21 cellular contexts compared by ENCODE assay signal in the genomic region with DNA sequence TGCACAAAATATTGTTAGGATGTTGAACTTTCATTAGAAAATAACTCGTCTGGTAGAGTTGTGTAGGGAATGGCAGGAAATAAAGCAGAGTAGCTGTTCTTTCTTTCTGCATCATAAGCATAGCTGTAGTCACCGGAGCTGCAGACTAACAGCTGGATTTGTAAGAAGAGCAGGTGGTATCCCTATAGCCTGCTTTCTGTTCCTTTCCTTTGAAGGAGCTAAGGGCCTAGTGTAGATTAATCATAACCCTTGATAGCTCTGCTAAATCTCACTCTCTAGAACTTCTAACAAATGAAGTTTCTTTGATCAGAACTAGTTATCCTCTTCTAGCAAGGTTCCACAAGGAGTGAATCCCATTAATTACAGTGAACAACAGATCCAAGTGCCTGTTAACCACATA. TPM values are rescaled to one million over a fixed set of nuclear protein-coding genes. Genes with fewer than 3 reads are reported as not detected.
DNase-seq lines count a peak whose midpoint lies in the region; ATAC-seq and TF ChIP-seq lines count a peak whose summit lies in the region.
"Had no signal": no experiment of that assay in that cellular context is flagged by ENCODE, and none has a peak within 500 bp of the region (broad histone marks: within the 10 kb centered on the region; RNA-seq: fewer than 3 reads in every experiment).

No MANE protein-coding gene starts in this region.

- H3K4me3 Mint-ChIP-seq in activated CD8-positive, alpha-beta memory T cell treated with anti-CD3 and anti-CD28 coated beads, Interleukin-2, amount 10 ng/mL, durations not matched to agents 7 days and 5 days, result no peak overlapping the region

- peaks cover 1% of the 10 kb centered on the region for H3K9me3 Mint-ChIP-seq in activated CD8-positive, alpha-beta memory T cell treated with anti-CD3 and anti-CD28 coated beads, Interleukin-2, amount 10 ng/mL, durations not matched to agents 7 days and 5 days (ENCODE audit: low read depth)

- peaks cover 2% of the 10 kb centered on the region for H3K4me1 Mint-ChIP-seq in activated CD8-positive, alpha-beta memory T cell treated with anti-CD3 and anti-CD28 coated beads, Interleukin-2, amount 10 ng/mL, durations not matched to agents 7 days and 5 days

- no peaks in the 10 kb centered on the region for H3K36me3 Mint-ChIP-seq in activated CD8-positive, alpha-beta memory T cell treated with anti-CD3 and anti-CD28 coated beads, Interleukin-2, amount 10 ng/mL, durations not matched to agents 7 days and 5 days

- H3K4me1 ChIP-seq in lower lobe of right lung (no peaks in the 10 kb centered on the region), subcutaneous abdominal adipose tissue (ENCODE audit: control insufficient read depth in 5 of 5, insufficient read depth in 5 of 5, low read length in 5 of 5) (peaks cover 0 to 36% (median 29%) of the 10 kb centered on the region in 5 donors)
- H3K4me1 ChIP-seq: BLaER1, SJSA1 had no signal

- peak; percentile 71 for DNase-seq in NCI-H146 (lab: John Stamatoyannopoulos, UW)
- DNase-seq in amniotic epithelial cell (ENCODE audit: low read depth), result peak; percentile 49
- DNase-seq in lower lobe of right lung, result no peak
- no peak for DNase-seq in left colon
- no peak for DNase-seq in activated CD8-positive, alpha-beta memory T cell treated with anti-CD3 and anti-CD28 coated beads, Interleukin-2, amount 10 ng/mL, durations not matched to agents 7 days and 5 days
- DNase-seq: activated gamma-delta T cell; cortex of kidney; NCI-H2171 treated with DMSO at 0.1 percent for 48 hours; PC-9; right lobe of liver; stimulated activated CD4-positive, alpha-beta T cell treated with anti-CD3 and anti-CD28 coated beads, Interleukin-2, amount 100 ng/mL, for 24 hours; substantia nigra had no signal

- no peaks in the 10 kb centered on the region for H3K36me3 ChIP-seq in lower lobe of right lung
- H3K36me3 ChIP-seq in subcutaneous abdominal adipose tissue (ENCODE audit: control insufficient read depth in 5 of 5, insufficient read depth in 5 of 5, low read length in 5 of 5), result peaks cover 0 to 5% (median 0%) of the 10 kb centered on the region in 5 donors
- H3K36me3 ChIP-seq: BLaER1, right lobe of liver, SJSA1 had no signal

- CTCF ChIA-PET in activated CD8-positive, alpha-beta memory T cell treated with anti-CD3 and anti-CD28 coated beads, Interleukin-2, amount 10 ng/mL, durations not matched to agents 7 days and 5 days (lab: Charles Lee), result no interaction called here

- ATAC-seq in lower lobe of right lung (no peak), left colon (no peak), GM21529 (IDR thresholded peaks at IDR 0.05; ENCODE audit: unreplicated experiment) (no peak)
- ATAC-seq in activated CD8-positive, alpha-beta memory T cell treated with anti-CD3 and anti-CD28 coated beads, Interleukin-2, amount 10 ng/mL, durations not matched to agents 7 days and 5 days, result no peak
- ATAC-seq: activated CD4-positive, CD25-positive, alpha-beta regulatory T cell treated with anti-CD3 and anti-CD28 coated beads, Interleukin-2, amount 50 U/mL, for 24 hours; HepG2; right lobe of liver had no signal

- peak overlapping the region; percentile 56 for H3K4me3 ChIP-seq in lower lobe of right lung
- H3K4me3 ChIP-seq in subcutaneous abdominal adipose tissue (ENCODE audit: low read depth in 1 of 5, low read length in 5 of 5), result peak overlapping the region in 2 of 5 donors; percentile 3 to 40
- H3K4me3 ChIP-seq: BLaER1, PC-9, right lobe of liver, SJSA1 had no signal

- peaks cover 30% of the 10 kb centered on the region for H3K27me3 Mint-ChIP-seq in activated CD8-positive, alpha-beta memory T cell treated with anti-CD3 and anti-CD28 coated beads, Interleukin-2, amount 10 ng/mL, durations not matched to agents 7 days and 5 days

- H3K27me3 ChIP-seq in lower lobe of right lung (ENCODE audit: low read depth) (peaks cover 10% of the 10 kb centered on the region), subcutaneous abdominal adipose tissue (ENCODE audit: control insufficient read depth in 5 of 5, insufficient read depth in 4 of 5, low read length in 5 of 5) (peaks cover 0 to 2% (median 0%) of the 10 kb centered on the region in 5 donors)
- H3K27me3 ChIP-seq: right lobe of liver, SJSA1 had no signal

- peak overlapping the region; percentile 78 for H3K27ac ChIP-seq in lower lobe of right lung
- H3K27ac ChIP-seq in subcutaneous abdominal adipose tissue (ENCODE audit: low read depth, low read length), result peak overlapping the region; percentile 0
- H3K27ac ChIP-seq: BLaER1, PC-9, right lobe of liver, SJSA1 had no signal

- TF ChIP-seq CTCF in lower lobe of right lung (IDR thresholded peaks at IDR 0.05), result no peak

- H3K9me3 ChIP-seq in lower lobe of right lung, result no peaks in the 10 kb centered on the region
- no peaks in the 10 kb centered on the region for H3K9me3 ChIP-seq in subcutaneous abdominal adipose tissue (ENCODE audit: control insufficient read depth in 5 of 5, low read length in 5 of 5)
- H3K9me3 ChIP-seq: right lobe of liver, SJSA1 had no signal

- no peak overlapping the region for H3K27ac Mint-ChIP-seq in activated CD8-positive, alpha-beta memory T cell treated with anti-CD3 and anti-CD28 coated beads, Interleukin-2, amount 10 ng/mL, durations not matched to agents 7 days and 5 days

- peak overlapping the region in 1 of 5 donors; percentile 37 for H3K9ac ChIP-seq in subcutaneous abdominal adipose tissue (ENCODE audit: low read length in 5 of 5)
- H3K9ac ChIP-seq: BLaER1 had no signal

- intact Hi-C loops in lower lobe of right lung (cut with DNase I) (no loop called here), left colon (cut with DNase I, micrococcal nuclease) (no loop called here)

RNA-seq across cellular contexts. Expression of a gene that starts 3.5 kb away (rescaled TPM):
- total RNA-seq in lower lobe of right lung (127 TPM), left colon (10 to 100 TPM in 1 of 2 donors, 1 to 10 TPM in 1; 1.9 to 14.2 TPM)
- not detected for total RNA-seq in activated CD8-positive, alpha-beta memory T cell treated with anti-CD3 and anti-CD28 coated beads, Interleukin-2, amount 10 ng/mL, durations not matched to agents 7 days and 5 days
- total RNA-seq: epithelial cell of proximal tubule, HepG2, lung microvascular endothelial cell, MCF 10A, PC-9, SJSA1 had no signal

Comparison
In these comparisons a context has a peak if more than half of its experiments do, and no peak if none do; other contexts are left out.
1. DNase-seq: peak in NCI-H146 (single experiment) and amniotic epithelial cell (single experiment); none in lower lobe of right lung (single experiment), left colon (0 of 2) and activated CD8-positive, alpha-beta memory T cell treated with anti-CD3 and anti-CD28 coated beads, Interleukin-2, amount 10 ng/mL, durations not matched to agents 7 days and 5 days (single experiment).